11 cellular contexts compared by ENCODE assay signal in genomic region chr12:116492703-116493324, GRCh38.
DNase-seq lines count a peak whose midpoint lies in the region; ATAC-seq and TF ChIP-seq lines count a peak whose summit lies in the region.
"Had no signal": no experiment of that assay in that cellular context is flagged by ENCODE, and none has a peak within 500 bp of the region (broad histone marks: within the 10 kb centered on the region; RNA-seq: fewer than 3 reads in every experiment).

No MANE protein-coding gene starts in this region.

- WGBS in body of pancreas, 2 donors: 76 to 80% methylated on average over 8 of the region's 8 CpGs

- no peak overlapping the region for H3K4me3 ChIP-seq in body of pancreas
- H3K4me3 ChIP-seq: thoracic aorta had no signal

- no peaks in the 10 kb centered on the region for H3K9me3 ChIP-seq in body of pancreas
- H3K9me3 ChIP-seq: thoracic aorta had no signal

- ATAC-seq in body of pancreas (peak; percentile 59), HG02588 (IDR thresholded peaks at IDR 0.05; ENCODE audit: unreplicated experiment) (no peak)

- DNase-seq in SKM-1 treated with dmso at 0.1 percent for 144 hours (lab: John Stamatoyannopoulos, UW; ENCODE audit: unreplicated experiment) (peak; percentile 1), SKM-1 (lab: John Stamatoyannopoulos, UW; ENCODE audit: unreplicated experiment) (no peak), MV-4-11 (lab: John Stamatoyannopoulos, UW) (peak; percentile 64), body of pancreas (peak in 1 of 4 donors; percentile 33), myocyte (ENCODE audit: low read depth) (peak; percentile 52), NCI-H187 (lab: John Stamatoyannopoulos, UW) (no peak), hippocampal formation (lab: John Stamatoyannopoulos, UW) (no peak)
- DNase-seq: activated effector memory CD4-positive, alpha-beta T cell treated with anti-CD3 and anti-CD28 coated beads, Interleukin-2, amount 50 U/mL, for 16 hours had no signal

- no peak for TF ChIP-seq POLR2A in body of pancreas (IDR thresholded peaks at IDR 0.05)

- no peaks in the 10 kb centered on the region for H3K4me1 ChIP-seq in body of pancreas

- H3K36me3 ChIP-seq in body of pancreas (replicated peaks in 1 of 2; ENCODE audit: insufficient read depth in 1 of 2, low read depth in 2 of 2): no peaks in the 10 kb centered on the region
- H3K36me3 ChIP-seq: thoracic aorta had no signal

- no peak for TF ChIP-seq CTCF in body of pancreas (IDR thresholded peaks at IDR 0.05)

- H3K27me3 ChIP-seq in body of pancreas: no peaks in the 10 kb centered on the region

- H3K27ac ChIP-seq in body of pancreas: no peak overlapping the region
- H3K27ac ChIP-seq: epithelial cell of prostate, thoracic aorta had no signal

- intact Hi-C loops in body of pancreas (cut with DNase I): no loop called here

Comparison
In these comparisons a context has a peak if more than half of its experiments do, and no peak if none do; other contexts are left out.
1. DNase-seq: peak in SKM-1 treated with dmso at 0.1 percent for 144 hours (single experiment), MV-4-11 (single experiment) and myocyte (single experiment); none in SKM-1 (single experiment), NCI-H187 (0 of 2) and hippocampal formation (0 of 2).